ENCODE assay signal across 7 cellular contexts in genomic region chr1:183989604-183990003, GRCh38.
"Had no signal": no experiment of that assay in that cellular context is flagged by ENCODE, and none has a peak within 500 bp of the region (broad histone marks: within the 10 kb centered on the region; RNA-seq: fewer than 3 reads in every experiment).

No MANE protein-coding gene starts in this region.

- H3K4me3 ChIP-seq: psoas muscle had no signal

- DNase-seq: activated CD4-positive, alpha-beta T cell treated with anti-CD3 and anti-CD28 coated beads for 4 hours; activated CD8-positive, alpha-beta memory T cell treated with anti-CD3 and anti-CD28 coated beads for 24 hours; naive thymus-derived CD8-positive, alpha-beta T cell had no signal

- H3K9me3 Mint-ChIP-seq: activated naive CD4-positive, alpha-beta T cell treated with anti-CD3 and anti-CD28 coated beads for 36 hours; central memory CD8-positive, alpha-beta T cell; stimulated activated naive CD8-positive, alpha-beta T cell treated with anti-CD3 and anti-CD28 coated beads, Interleukin-15, amount 100 ng/mL, for 72 hours had no signal

- ATAC-seq: naive thymus-derived CD8-positive, alpha-beta T cell had no signal

- H3K27ac Mint-ChIP-seq: activated naive CD4-positive, alpha-beta T cell treated with anti-CD3 and anti-CD28 coated beads for 36 hours had no signal

- H3K4me3 Mint-ChIP-seq: activated naive CD4-positive, alpha-beta T cell treated with anti-CD3 and anti-CD28 coated beads for 36 hours; central memory CD8-positive, alpha-beta T cell; naive thymus-derived CD8-positive, alpha-beta T cell had no signal

- H3K27me3 Mint-ChIP-seq: central memory CD8-positive, alpha-beta T cell had no signal

- H3K27ac ChIP-seq: psoas muscle had no signal

- H3K9me3 ChIP-seq: psoas muscle had no signal

- H3K36me3 Mint-ChIP-seq: naive thymus-derived CD8-positive, alpha-beta T cell had no signal
